Comparison of ENCODE assay signal across 1 cellular context in genomic region chr7:150560486-150560885, GRCh38.
TF ChIP-seq lines count a peak whose summit lies in the region.

No MANE protein-coding gene starts in this region.

TF ChIP-seq in GM23338, 12 proteins besides CTCF, POLR2A, EP300 and RAD21 (continued from another document):
- no peak for TF ChIP-seq REST (IDR thresholded peaks at IDR 0.05; ENCODE audit: unreplicated experiment)
- no peak for TF ChIP-seq CREB1 (CRISPR knock-in tag; IDR thresholded peaks at IDR 0.05; ENCODE audit: low read depth)
- no peak for TF ChIP-seq NANOG (IDR thresholded peaks at IDR 0.05; ENCODE audit: borderline replicate concordance)
- TF ChIP-seq ZNF462 (CRISPR knock-in tag; IDR thresholded peaks at IDR 0.05): no peak
- no peak for TF ChIP-seq JUNB (IDR thresholded peaks at IDR 0.05; ENCODE audit: unreplicated experiment)
- no peak for TF ChIP-seq EZH2 (IDR thresholded peaks at IDR 0.05; ENCODE audit: low read depth, unreplicated experiment)
